In genomic region chr10:24680647-24681475, GRCh38 we compare ENCODE assay signal across 18 cellular contexts. TPM values are rescaled to one million over a fixed set of nuclear protein-coding genes. Genes with fewer than 3 reads are reported as not detected.
DNase-seq lines count a peak whose midpoint lies in the region; ATAC-seq and TF ChIP-seq lines count a peak whose summit lies in the region.
"Had no signal": no experiment of that assay in that cellular context is flagged by ENCODE, and none has a peak within 500 bp of the region (broad histone marks: within the 10 kb centered on the region; RNA-seq: fewer than 3 reads in every experiment).

No MANE protein-coding gene starts in this region.

- H3K4me1 ChIP-seq in Caco-2 (peaks cover 25% of the 10 kb centered on the region), SJCRH30 (no peaks in the 10 kb centered on the region)
- H3K4me1 ChIP-seq: uterus had no signal

- H3K4me3 ChIP-seq in Caco-2 (ENCODE audit: low read depth, low read length): no peak overlapping the region
- H3K4me3 ChIP-seq in SK-N-MC: no peak overlapping the region
- no peak overlapping the region for H3K4me3 ChIP-seq in fibroblast of mammary gland (ENCODE audit: control insufficient read depth, low read depth, low read length)
- H3K4me3 ChIP-seq in SJCRH30: no peak overlapping the region
- H3K4me3 ChIP-seq: GM12878, lower lobe of right lung, uterus had no signal

- H3K27me3 Mint-ChIP-seq in Caco-2 (ENCODE audit: insufficient read depth, unreplicated experiment) (no peaks in the 10 kb centered on the region), osteocyte (ENCODE audit: unreplicated experiment) (no peaks in the 10 kb centered on the region)
- H3K27me3 Mint-ChIP-seq: B cell had no signal

- peaks cover 4% of the 10 kb centered on the region for H3K36me3 Mint-ChIP-seq in Caco-2 (ENCODE audit: insufficient read depth, unreplicated experiment)
- peaks cover 21% of the 10 kb centered on the region for H3K36me3 Mint-ChIP-seq in osteocyte (ENCODE audit: unreplicated experiment)

- no TSS peak for BruUV-seq in Caco-2 (replicated peaks; lab: Mats Ljungman, UMichigan)

- ATAC-seq in GM19395 (IDR thresholded peaks at IDR 0.05; ENCODE audit: unreplicated experiment): no peak
- ATAC-seq: activated T-cell treated with anti-CD3 and anti-CD28 coated beads, Interleukin-2, amount 50 U/mL, for 72 hours; lower lobe of right lung had no signal

- CTCF ChIA-PET in Caco-2 (lab: Charles Lee): no interaction called here

- no peaks in the 10 kb centered on the region for H3K9me3 Mint-ChIP-seq in Caco-2 (ENCODE audit: unreplicated experiment)
- no peaks in the 10 kb centered on the region for H3K9me3 Mint-ChIP-seq in osteocyte (ENCODE audit: unreplicated experiment)

- DNase-seq in Caco-2 (peak in 1 of 2 experiments; percentile 64), SK-N-MC (ENCODE audit: low read depth, low spot score) (no peak), fibroblast of mammary gland (ENCODE audit: low read depth) (peak; percentile 57), osteocyte (ENCODE audit: extremely low spot score, unreplicated experiment) (no peak), Kasumi-1 (lab: John Stamatoyannopoulos, UW) (no peak), SJCRH30 (no peak), H4 (ENCODE audit: low spot score) (no peak)
- DNase-seq: activated CD4-positive, alpha-beta T cell treated with anti-CD3 and anti-CD28 coated beads for 48 hours; activated T-cell treated with anti-CD3 and anti-CD28 coated beads, Interleukin-2, amount 50 U/mL, for 72 hours; anterior cingulate cortex; DND-41; hippocampal formation; lower lobe of right lung; NCI-H2081 treated with DMSO at 0.1 percent for 48 hours; uterus had no signal

- H3K4me1 Mint-ChIP-seq in Caco-2 (ENCODE audit: low read depth, unreplicated experiment): peaks cover 19% of the 10 kb centered on the region
- peaks cover 32% of the 10 kb centered on the region for H3K4me1 Mint-ChIP-seq in osteocyte (ENCODE audit: unreplicated experiment)
- H3K4me1 Mint-ChIP-seq: B cell had no signal

- intact Hi-C loops in Caco-2 (cut with micrococcal nuclease; ENCODE audit: unreplicated experiment): loop anchor here (1.0 to 2.0 kb wide), 6 partner anchors 18 to 380 kb away; no protein-coding TSS in a partner anchor

- H3K4me3 Mint-ChIP-seq in Caco-2 (ENCODE audit: unreplicated experiment): peak overlapping the region; percentile 58
- no peak overlapping the region for H3K4me3 Mint-ChIP-seq in osteocyte (ENCODE audit: unreplicated experiment)
- H3K4me3 Mint-ChIP-seq: activated T-cell treated with anti-CD3 and anti-CD28 coated beads, Interleukin-2, amount 50 U/mL, for 72 hours; B cell had no signal

- H3K9me3 ChIP-seq in Caco-2: no peaks in the 10 kb centered on the region
- H3K9me3 ChIP-seq in SK-N-MC (ENCODE audit: low read depth, low read length): no peaks in the 10 kb centered on the region
- H3K9me3 ChIP-seq in SJCRH30 (replicated peaks): no peaks in the 10 kb centered on the region
- H3K9me3 ChIP-seq: lower lobe of right lung, uterus had no signal

- H3K27ac Mint-ChIP-seq in Caco-2 (ENCODE audit: unreplicated experiment): peak overlapping the region; percentile 20
- peak overlapping the region; percentile 72 for H3K27ac Mint-ChIP-seq in osteocyte (ENCODE audit: unreplicated experiment)
- H3K27ac Mint-ChIP-seq: activated T-cell treated with anti-CD3 and anti-CD28 coated beads, Interleukin-2, amount 50 U/mL, for 72 hours; B cell had no signal

- H3K27me3 ChIP-seq in Caco-2 (replicated peaks; ENCODE audit: control insufficient read depth, insufficient read depth, low read length) (no peaks in the 10 kb centered on the region), SJCRH30 (no peaks in the 10 kb centered on the region)
- H3K27me3 ChIP-seq: uterus had no signal

- H3K27ac ChIP-seq in SK-N-MC (peak overlapping the region; percentile 42; the same call in 1 of the 2 replicates), SJCRH30 (no peak overlapping the region)
- H3K27ac ChIP-seq: lower lobe of right lung, uterus had no signal

- TF ChIP-seq CTCF in Caco-2 (IDR thresholded peaks at IDR 0.05; ENCODE audit: insufficient read depth in 1 of 2, low read depth in 1 of 2, low read length in 1 of 2, severe bottlenecking in 1 of 2, unreplicated experiment in 1 of 2) (no peak), fibroblast of mammary gland (conservative IDR thresholded peaks at IDR 0.05; ENCODE audit: control insufficient read depth, insufficient read depth, low read depth, low read length) (no peak), osteocyte (IDR thresholded peaks at IDR 0.05) (no peak)

- POLR2A ChIA-PET in Caco-2 (lab: Charles Lee): interaction anchor here (0.7 kb wide), 1 partner anchor 29 kb away, joined by 3 read pairs; no protein-coding TSS in a partner anchor

- no peaks in the 10 kb centered on the region for H3K36me3 ChIP-seq in Caco-2 (ENCODE audit: control insufficient read depth, insufficient read depth, low read length)
- H3K36me3 ChIP-seq in SK-N-MC (ENCODE audit: insufficient read depth, low read length): no peaks in the 10 kb centered on the region
- H3K36me3 ChIP-seq in SJCRH30: no peaks in the 10 kb centered on the region
- H3K36me3 ChIP-seq: lower lobe of right lung, uterus had no signal

- no peak overlapping the region for H3K9ac ChIP-seq in SK-N-MC (ENCODE audit: insufficient read length)

RNA-seq across cellular contexts. Expression of gene ARHGAP21, which starts 42.8 kb away (rescaled TPM):
- 99.1 and 103 TPM in 2 replicates for total RNA-seq in Caco-2 (2022)
- total RNA-seq in osteocyte: 160 and 170 TPM in 2 replicates
- 38.0 and 48.7 TPM in 2 replicates for total RNA-seq in SJCRH30 (2014; rRNA removed; shearing (Covaris generic))
- total RNA-seq in H4 (2014; rRNA removed; shearing (Covaris generic)): 16.2 and 18.0 TPM in 2 replicates
